In genomic region chr3:13021141-13021933, GRCh38 we compare ENCODE assay signal across 9 cellular contexts.
DNase-seq lines count a peak whose midpoint lies in the region; ATAC-seq lines count a peak whose summit lies in the region.
"Had no signal": no experiment of that assay in that cellular context is flagged by ENCODE, and none has a peak within 500 bp of the region (broad histone marks: within the 10 kb centered on the region; RNA-seq: fewer than 3 reads in every experiment).

No MANE protein-coding gene starts in this region.

- H3K27ac ChIP-seq in substantia nigra (ENCODE audit: low read depth, low read length, poor library complexity, severe bottlenecking): peak overlapping the region; percentile 3

- DNase-seq in NCI-H2081 (lab: John Stamatoyannopoulos, UW) (peak; percentile 12 to 26), NCI-H2081 treated with DMSO at 0.1 percent for 48 hours (lab: John Stamatoyannopoulos, UW) (no peak), NCI-H774 (lab: John Stamatoyannopoulos, UW) (peak; percentile 70), germinal center (ENCODE audit: low spot score) (peak; percentile 62), substantia nigra (lab: John Stamatoyannopoulos, UW) (peak in 1 of 49 donors; percentile 89), amniotic stem cell (lab: John Stamatoyannopoulos, UW) (no peak)
- DNase-seq in stimulated activated CD4-positive, alpha-beta T cell treated with anti-CD3 and anti-CD28 coated beads, Interleukin-15, amount 100 ng/mL, for 24 hours: no peak
- DNase-seq: stimulated activated CD4-positive, alpha-beta T cell treated with anti-CD3 and anti-CD28 coated beads, Interleukin-4, amount 100 ng/mL, for 24 hours had no signal

- ATAC-seq in GM18519 (IDR thresholded peaks at IDR 0.05; ENCODE audit: low FRiP score, unreplicated experiment): no peak

Comparison
In these comparisons a context has a peak if more than half of its experiments do, and no peak if none do; other contexts are left out.
1. DNase-seq: peak in NCI-H2081 (2 of 2), NCI-H774 (single experiment) and germinal center (single experiment); none in NCI-H2081 treated with DMSO at 0.1 percent for 48 hours (single experiment), stimulated activated CD4-positive, alpha-beta T cell treated with anti-CD3 and anti-CD28 coated beads, Interleukin-15, amount 100 ng/mL, for 24 hours (single experiment) and amniotic stem cell (single experiment).